11 cellular contexts compared by ENCODE assay signal in genomic region chr12:124765571-124766489, GRCh38.
DNase-seq lines count a peak whose midpoint lies in the region; ATAC-seq and TF ChIP-seq lines count a peak whose summit lies in the region.
"Had no signal": no experiment of that assay in that cellular context is flagged by ENCODE, and none has a peak within 500 bp of the region (broad histone marks: within the 10 kb centered on the region; RNA-seq: fewer than 3 reads in every experiment).

No MANE protein-coding gene starts in this region.

- BruUV-seq in MCF 10A (replicated peaks; lab: Mats Ljungman, UMichigan) = no TSS peak
- BruUV-seq in mammary epithelial cell (replicated peaks; lab: Mats Ljungman, UMichigan) = no TSS peak

- H3K9me3 ChIP-seq in mammary epithelial cell (replicated peaks; ENCODE audit: insufficient read depth, low read length) (peaks cover 7% of the 10 kb centered on the region), heart left ventricle (peaks cover 0 to 19% (median 7%) of the 10 kb centered on the region in 12 donors), psoas muscle (peaks cover 4% of the 10 kb centered on the region)

- H3K4me3 Mint-ChIP-seq in MCF 10A (ENCODE audit: unreplicated experiment) = no peak overlapping the region
- H3K4me3 Mint-ChIP-seq: naive thymus-derived CD8-positive, alpha-beta T cell had no signal

- H4K20me1 ChIP-seq in mammary epithelial cell (ENCODE audit: insufficient read depth, low read length) = no peaks in the 10 kb centered on the region

- no peaks in the 10 kb centered on the region for H3K79me2 ChIP-seq in mammary epithelial cell (ENCODE audit: insufficient read depth, low read length)

- DNase-seq in MCF 10A (ENCODE audit: unreplicated experiment) (no peak), mammary epithelial cell (no peak), heart left ventricle (no peak), psoas muscle (no peak), posterior vena cava (ENCODE audit: low spot score) (no peak), HK-2 (ENCODE audit: unreplicated experiment) (no peak)
- DNase-seq: 8988T; naive thymus-derived CD8-positive, alpha-beta T cell; stimulated activated CD4-positive, alpha-beta T cell treated with anti-CD3 and anti-CD28 coated beads, Interleukin-15, amount 100 ng/mL, for 24 hours had no signal

- intact Hi-C loops in MCF 10A (cut with micrococcal nuclease) = loop anchor here (5.0 to 10.0 kb wide), 2 partner anchors 254 to 381 kb away; no protein-coding TSS in a partner anchor
- intact Hi-C loops in mammary epithelial cell (cut with micrococcal nuclease) = loop anchor here (2.0 to 10.0 kb wide), 5 partner anchors 19 to 601 kb away; no protein-coding TSS in a partner anchor
- intact Hi-C loops in heart left ventricle (cut with DNase I) = loop anchor here (1.0 to 10.0 kb wide), 17 partner anchors 84 to 729 kb away; partner anchors contain the start of gene NCOR2 (in 6 of the 10)
- intact Hi-C loops in psoas muscle (cut with DNase I) = loop anchor here (5.0 to 10.0 kb wide), 5 partner anchors 89 to 394 kb away; partner anchors contain the start of gene NCOR2 (in 1 of the 2)
- intact Hi-C loops in posterior vena cava (cut with DNase I) = loop anchor here (2.0 to 10.0 kb wide), 3 partner anchors 141 to 421 kb away; no protein-coding TSS in a partner anchor

- H3K4me1 ChIP-seq in mammary epithelial cell (ENCODE audit: insufficient read depth, low read length) = peaks cover 8% of the 10 kb centered on the region
- peaks cover 0 to 64% (median 31%) of the 10 kb centered on the region in 12 donors for H3K4me1 ChIP-seq in heart left ventricle
- peaks cover 31% of the 10 kb centered on the region for H3K4me1 ChIP-seq in psoas muscle

- H3K9ac ChIP-seq in mammary epithelial cell (ENCODE audit: insufficient read depth, low read length) = no peak overlapping the region

- H2AFZ ChIP-seq in mammary epithelial cell (ENCODE audit: low read depth, low read length) = no peak overlapping the region

- no peaks in the 10 kb centered on the region for H3K27me3 Mint-ChIP-seq in MCF 10A (ENCODE audit: insufficient read depth, unreplicated experiment)

- dilution Hi-C loops in mammary epithelial cell (cut with HindIII; ENCODE audit: low sequenced_read_pairs) = no loop called here

- peak; percentile 34 to 65 (median 46) for ATAC-seq in heart left ventricle
- peak; percentile 40 to 85 (median 64) for ATAC-seq in psoas muscle
- ATAC-seq in HG03095 (IDR thresholded peaks at IDR 0.05; ENCODE audit: unreplicated experiment) = no peak
- no peak for ATAC-seq in GM21360 (IDR thresholded peaks at IDR 0.05; ENCODE audit: unreplicated experiment)
- ATAC-seq: naive thymus-derived CD8-positive, alpha-beta T cell had no signal

- H3K27me3 ChIP-seq in mammary epithelial cell (ENCODE audit: insufficient read depth, low read length) (no peaks in the 10 kb centered on the region), heart left ventricle (no peaks in the 10 kb centered on the region), psoas muscle (ENCODE audit: insufficient read depth in 3 of 3, low read length in 2 of 3) (no peaks in the 10 kb centered on the region)

- H3K36me3 Mint-ChIP-seq in MCF 10A (ENCODE audit: insufficient read depth, unreplicated experiment) = no peaks in the 10 kb centered on the region

- H3K4me1 Mint-ChIP-seq in MCF 10A (ENCODE audit: insufficient read depth, unreplicated experiment) = peaks cover 10% of the 10 kb centered on the region

- H3K36me3 ChIP-seq in mammary epithelial cell (ENCODE audit: insufficient read depth, low read length) = no peaks in the 10 kb centered on the region
- H3K36me3 ChIP-seq in heart left ventricle = no peaks in the 10 kb centered on the region
- H3K36me3 ChIP-seq in psoas muscle (ENCODE audit: insufficient read depth in 1 of 2, low read depth in 1 of 2) = no peaks in the 10 kb centered on the region

- TF ChIP-seq POLR2A in heart left ventricle (IDR thresholded peaks at IDR 0.05) = no peak

- H3K27ac Mint-ChIP-seq in MCF 10A (ENCODE audit: low read depth, unreplicated experiment) = peak overlapping the region; percentile 79

- TF ChIP-seq CTCF in MCF 10A (IDR thresholded peaks at IDR 0.05; ENCODE audit: unreplicated experiment) (no peak), mammary epithelial cell (conservative IDR thresholded peaks at IDR 0.05 in 1 of 2, IDR thresholded peaks at IDR 0.05 in 1 of 2; ENCODE audit: extremely low read depth in 1 of 2, insufficient read depth in 1 of 2, low read depth in 1 of 2, low read length in 2 of 2) (no peak), heart left ventricle (IDR thresholded peaks at IDR 0.05) (no peak), psoas muscle (IDR thresholded peaks at IDR 0.05) (no peak)

- in situ Hi-C loops in mammary epithelial cell (cut with MboI; ENCODE audit: low sequenced_read_pairs in 2 of 2) = loop anchor here (10.0 to 25.0 kb wide), 3 partner anchors 81 to 721 kb away; no protein-coding TSS in a partner anchor

- CTCF ChIA-PET in MCF 10A (lab: Yijun Ruan, JAX) (interaction anchor here (0.6 to 9.3 kb wide), 43 partner anchors 10 to 969 kb away, joined by 3 to 64 read pairs (median 4); no protein-coding TSS in a partner anchor), mammary epithelial cell (lab: Charles Lee; ENCODE audit: low non-redundant PET) (interaction anchor here (0.5 kb wide), 1 partner anchor 141 kb away, joined by 3 read pairs; no protein-coding TSS in a partner anchor)

- POLR2A ChIA-PET in MCF 10A (lab: Yijun Ruan, JAX) = interaction anchor here (0.5 to 4.1 kb wide), 11 partner anchors 10 to 372 kb away, joined by 3 to 23 read pairs (median 3); no protein-coding TSS in a partner anchor

- H3K9me3 Mint-ChIP-seq in MCF 10A (ENCODE audit: unreplicated experiment) = no peaks in the 10 kb centered on the region

- 78% methylated on average over 9 of the region's 9 CpGs for WGBS in mammary epithelial cell (ENCODE audit: low coverage, missing lambda C conversion rate)
- WGBS in heart left ventricle, 4 donors = 42 to 52% (median 47%) methylated on average over 9 of the region's 9 CpGs
- 23 to 40% (median 25%) methylated on average over 9 of the region's 9 CpGs for WGBS in psoas muscle, 3 donors

- H3K27ac ChIP-seq in mammary epithelial cell (ENCODE audit: insufficient read depth, low read depth, low read length) = no peak overlapping the region
- peak overlapping the region in 11 of 12 donors; percentile 43 to 86 (median 71) for H3K27ac ChIP-seq in heart left ventricle
- peak overlapping the region; percentile 86 for H3K27ac ChIP-seq in psoas muscle

- H3K4me2 ChIP-seq in mammary epithelial cell (ENCODE audit: insufficient read depth, low read depth, low read length) = no peak overlapping the region

- H3K4me3 ChIP-seq in mammary epithelial cell (replicated peaks in 1 of 3; ENCODE audit: insufficient read depth in 1 of 3, low read depth in 2 of 3, low read length in 3 of 3) (no peak overlapping the region), heart left ventricle (no peak overlapping the region), psoas muscle (no peak overlapping the region)

Comparison
In these comparisons a context has a peak if more than half of its experiments do, and no peak if none do; other contexts are left out.
1. ATAC-seq: peak in heart left ventricle (4 of 4) and psoas muscle (4 of 4); none in HG03095 (single experiment) and GM21360 (single experiment).